In genomic region chr17:82246365-82247174, GRCh38 we compare ENCODE assay signal across 8 cellular contexts. TPM values are rescaled to one million over a fixed set of nuclear protein-coding genes. Genes with fewer than 3 reads are reported as not detected.
DNase-seq lines count a peak whose midpoint lies in the region; ATAC-seq lines count a peak whose summit lies in the region.

No MANE protein-coding gene starts in this region.

- H3K27ac ChIP-seq in caudate nucleus (ENCODE audit: low read depth, low read length) (peak overlapping the region; percentile 1), mucosa of rectum (ENCODE audit: low read depth in 2 of 2, low read length in 2 of 2) (peak overlapping the region; percentile 38 to 58)

- peaks cover 22 to 36% of the 10 kb centered on the region in 2 donors for H3K4me1 ChIP-seq in mucosa of rectum (ENCODE audit: control insufficient read depth in 2 of 2, insufficient read depth in 2 of 2, low read length in 2 of 2)

- peak; percentile 41 for DNase-seq in AG08395 (ENCODE audit: low spot score)
- peak in 1 of 61 donors; percentile 33 for DNase-seq in caudate nucleus (lab: John Stamatoyannopoulos, UW)
- DNase-seq in NOMO-1 (lab: John Stamatoyannopoulos, UW; ENCODE audit: unreplicated experiment in 2 of 2): no peak
- DNase-seq in Ammon's horn (ENCODE audit: low spot score): no peak

- H3K4me3 ChIP-seq in mucosa of rectum (ENCODE audit: low read length in 2 of 2): no peak overlapping the region

- H3K27me3 Mint-ChIP-seq in IgD-negative memory B cell: no peaks in the 10 kb centered on the region

- H3K36me3 Mint-ChIP-seq in IgD-negative memory B cell: peaks cover 5% of the 10 kb centered on the region

- H3K4me3 Mint-ChIP-seq in IgD-negative memory B cell: peak overlapping the region in 1 of 4 donors; percentile 76

- no peak overlapping the region for H3K9ac ChIP-seq in mucosa of rectum (ENCODE audit: low read depth in 1 of 2, low read length in 2 of 2)

- H3K4me1 Mint-ChIP-seq in IgD-negative memory B cell: peaks cover 8 to 22% (median 10%) of the 10 kb centered on the region in 3 donors

- H3K9me3 Mint-ChIP-seq in IgD-negative memory B cell: no peaks in the 10 kb centered on the region

- H3K9me3 ChIP-seq in mucosa of rectum (ENCODE audit: control insufficient read depth in 2 of 2, low read length in 2 of 2): no peaks in the 10 kb centered on the region

- no peaks in the 10 kb centered on the region for H3K27me3 ChIP-seq in mucosa of rectum (ENCODE audit: control insufficient read depth in 2 of 2, insufficient read depth in 2 of 2, low read length in 2 of 2)

- peaks cover 88% of the 10 kb centered on the region in 2 donors for H3K36me3 ChIP-seq in mucosa of rectum (ENCODE audit: control insufficient read depth in 2 of 2, insufficient read depth in 2 of 2, low read length in 2 of 2)

- ATAC-seq in HG03108 (IDR thresholded peaks at IDR 0.05; ENCODE audit: unreplicated experiment): no peak
- ATAC-seq in GM21447 (IDR thresholded peaks at IDR 0.05; ENCODE audit: unreplicated experiment): no peak

- peak overlapping the region; percentile 31 to 70 (median 67) for H3K27ac Mint-ChIP-seq in IgD-negative memory B cell

RNA-seq across cellular contexts. Expression of gene SLC16A3, which starts 17.7 kb away (rescaled TPM):
- polyA plus RNA-seq in IgD-negative memory B cell: 3.7 TPM

RNA-seq across cellular contexts. Expression of gene CSNK1D, which starts 26.9 kb away (rescaled TPM):
- polyA plus RNA-seq in IgD-negative memory B cell: 78.3 TPM

RNA-seq across cellular contexts. Expression of gene CCDC57, which starts 33.9 kb away (rescaled TPM):
- polyA plus RNA-seq in IgD-negative memory B cell: 34.1 TPM
